Comparison of ENCODE assay signal across 8 cellular contexts in the genomic region with DNA sequence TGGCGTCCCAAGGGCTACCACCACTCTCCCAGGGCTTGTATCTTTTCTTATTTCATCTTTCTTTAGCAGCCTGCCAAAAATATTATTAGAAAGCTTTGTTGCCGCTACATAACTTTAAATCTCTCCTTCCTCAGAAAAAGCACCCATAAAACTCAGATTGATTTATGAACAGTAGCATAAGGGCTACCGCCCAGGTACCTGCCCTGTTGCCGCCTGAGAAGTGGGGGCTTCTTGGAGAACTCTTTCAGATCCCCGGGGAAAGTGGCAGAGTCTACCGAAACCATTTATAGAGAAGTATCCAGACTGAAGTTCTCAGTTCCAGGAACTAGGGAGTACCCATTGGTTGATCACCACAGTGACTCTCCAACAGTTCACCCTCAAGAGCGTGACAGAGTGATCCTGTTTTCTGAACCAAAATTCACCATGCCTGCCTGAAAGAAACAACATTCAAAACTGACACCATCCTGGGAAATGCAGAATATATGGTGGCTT. TPM values are rescaled to one million over a fixed set of nuclear protein-coding genes. Genes with fewer than 3 reads are reported as not detected.
A peak's percentile ranks its signal among the peaks of the same experiment; 100 is the strongest.
DNase-seq lines count a peak whose midpoint lies in the region; ATAC-seq and TF ChIP-seq lines count a peak whose summit lies in the region.

No MANE protein-coding gene starts in this region.

- no peak overlapping the region for H2AFZ ChIP-seq in mesenchymal stem cell (ENCODE audit: low read depth, low read length)

- peaks cover 7% of the 10 kb centered on the region for H3K79me1 ChIP-seq in mesenchymal stem cell (replicated peaks; ENCODE audit: low read length, poor library complexity, severe bottlenecking)

- H2AK5ac ChIP-seq in mesenchymal stem cell (ENCODE audit: low read length, severe bottlenecking) = no peak overlapping the region

- no peaks in the 10 kb centered on the region for H3K9me3 ChIP-seq in BLaER1
- no peaks in the 10 kb centered on the region for H3K9me3 ChIP-seq in MG63
- H3K9me3 ChIP-seq in mesenchymal stem cell (ENCODE audit: control insufficient read depth, low read length) = no peaks in the 10 kb centered on the region
- H3K9me3 ChIP-seq in upper lobe of right lung = no peaks in the 10 kb centered on the region

- no peak overlapping the region for H2BK5ac ChIP-seq in mesenchymal stem cell (ENCODE audit: low read depth, low read length, poor library complexity, severe bottlenecking)

- H3K4me2 ChIP-seq in BLaER1 = peak overlapping the region; percentile 97
- H3K4me2 ChIP-seq in mesenchymal stem cell (ENCODE audit: low read length, poor library complexity, severe bottlenecking) = peak overlapping the region; percentile 98

- no peak overlapping the region for H4K8ac ChIP-seq in mesenchymal stem cell (ENCODE audit: low read length)

- TF ChIP-seq CTCF in brain microvascular endothelial cell (IDR thresholded peaks at IDR 0.05; ENCODE audit: low read depth, low read length, missing control alignments) (no peak), upper lobe of right lung (IDR thresholded peaks at IDR 0.05) (no peak)

- H3K27me3 ChIP-seq in BLaER1 = no peaks in the 10 kb centered on the region
- H3K27me3 ChIP-seq in MG63 = no peaks in the 10 kb centered on the region
- no peaks in the 10 kb centered on the region for H3K27me3 ChIP-seq in brain microvascular endothelial cell (replicated peaks)
- no peaks in the 10 kb centered on the region for H3K27me3 ChIP-seq in mesenchymal stem cell (ENCODE audit: control insufficient read depth in 1 of 2, insufficient read depth in 1 of 2, low read length in 2 of 2)
- H3K27me3 ChIP-seq in upper lobe of right lung = no peaks in the 10 kb centered on the region

- peaks cover 9% of the 10 kb centered on the region for H3K36me3 ChIP-seq in BLaER1
- H3K36me3 ChIP-seq in MG63 = peaks cover 2% of the 10 kb centered on the region; the same call in 1 of the 2 replicates
- H3K36me3 ChIP-seq in brain microvascular endothelial cell (replicated peaks) = no peaks in the 10 kb centered on the region
- peaks cover 13 to 44% of the 10 kb centered on the region in 2 experiments for H3K36me3 ChIP-seq in mesenchymal stem cell (ENCODE audit: control insufficient read depth in 1 of 2, insufficient read depth in 2 of 2, low read depth in 1 of 2, low read length in 2 of 2)
- H3K36me3 ChIP-seq in upper lobe of right lung = no peaks in the 10 kb centered on the region

- no peak overlapping the region for H2BK12ac ChIP-seq in mesenchymal stem cell (ENCODE audit: low read length in 2 of 2)

- H3K9ac ChIP-seq in BLaER1 = peak overlapping the region; percentile 91
- peak overlapping the region; percentile 86 for H3K9ac ChIP-seq in mesenchymal stem cell (ENCODE audit: low read length)

- peaks cover 24% of the 10 kb centered on the region; the same call in 1 of the 2 replicates for H4K20me1 ChIP-seq in BLaER1

- WGBS in mesenchymal stem cell = 90% methylated on average over 6 of the region's 7 CpGs

- in situ Hi-C loops in brain microvascular endothelial cell (cut with HindIII; ENCODE audit: low pct_ligation_motif_present, low sequenced_read_pairs) = no loop called here

- intact Hi-C loops in upper lobe of right lung (cut with DNase I) = no loop called here

- H3K18ac ChIP-seq in mesenchymal stem cell (ENCODE audit: low read depth in 1 of 2, low read length in 2 of 2) = no peak overlapping the region

- no peak overlapping the region for H2BK15ac ChIP-seq in mesenchymal stem cell (ENCODE audit: low read depth, poor library complexity, severe bottlenecking)

- H3K4me3 ChIP-seq in BLaER1 = peak overlapping the region; percentile 97
- peak overlapping the region; percentile 54 for H3K4me3 ChIP-seq in MG63
- peak overlapping the region; percentile 66 for H3K4me3 ChIP-seq in brain microvascular endothelial cell (ENCODE audit: low read depth, low read length)
- H3K4me3 ChIP-seq in mesenchymal stem cell (ENCODE audit: insufficient read depth in 1 of 2, low read depth in 1 of 2, low read length in 2 of 2) = peak overlapping the region in 1 of 2 experiments; percentile 77
- peak overlapping the region; percentile 90 for H3K4me3 ChIP-seq in upper lobe of right lung

- H3K27ac ChIP-seq in BLaER1 (peak overlapping the region; percentile 93), brain microvascular endothelial cell (no peak overlapping the region), mesenchymal stem cell (ENCODE audit: low read length, poor library complexity, severe bottlenecking) (no peak overlapping the region), upper lobe of right lung (peak overlapping the region; percentile 92)

- H2BK120ac ChIP-seq in mesenchymal stem cell (ENCODE audit: low read depth, low read length) = no peak overlapping the region

- peak; percentile 46 for ATAC-seq in upper lobe of right lung
- no peak for ATAC-seq in GM19328 (IDR thresholded peaks at IDR 0.05; ENCODE audit: unreplicated experiment)

- H4K91ac ChIP-seq in mesenchymal stem cell (ENCODE audit: low read length) = no peak overlapping the region

- DNase-seq in MG63 (no peak), brain microvascular endothelial cell (no peak), mesenchymal stem cell (no peak), upper lobe of right lung (no peak), NCI-H345 (lab: John Stamatoyannopoulos, UW) (no peak)
- no peak for DNase-seq in effector CD8-positive, alpha-beta T cell (lab: John Stamatoyannopoulos, UW)

- H3K23ac ChIP-seq in mesenchymal stem cell (ENCODE audit: low read length in 2 of 2) = no peak overlapping the region

- no peak overlapping the region for H3K14ac ChIP-seq in mesenchymal stem cell (ENCODE audit: low read length in 2 of 2)

- H3K4me1 ChIP-seq in BLaER1 (peaks cover 52% of the 10 kb centered on the region), mesenchymal stem cell (ENCODE audit: control insufficient read depth, insufficient read depth, low read depth, low read length) (peaks cover 14% of the 10 kb centered on the region), upper lobe of right lung (peaks cover 25% of the 10 kb centered on the region)

- no peak overlapping the region for H3K4ac ChIP-seq in mesenchymal stem cell (ENCODE audit: low read depth in 1 of 2, low read length in 2 of 2)

RNA-seq across cellular contexts. Expression of gene N4BP2L1, which starts 0.7 kb away (rescaled TPM):
- 0.20 and 0.40 TPM in 2 replicates for total RNA-seq in MG63 (2014; rRNA removed; shearing (Covaris generic); ENCODE audit: low replicate concordance)
- 1.9 TPM for polyA plus RNA-seq in mesenchymal stem cell (2013, experiment 1 of 2)
- 1.6 TPM for polyA plus RNA-seq in mesenchymal stem cell (2013, experiment 2 of 2)
- 25.3 TPM for total RNA-seq in upper lobe of right lung

Comparison
In these comparisons a context has a peak if more than half of its experiments do, and no peak if none do; other contexts are left out.
1. H3K27ac ChIP-seq: peak in BLaER1 (single experiment) and upper lobe of right lung (single experiment); none in brain microvascular endothelial cell (single experiment) and mesenchymal stem cell (single experiment).
2. RNA of gene N4BP2L1, which starts 0.7 kb away (total RNA-seq): 25.3 TPM in upper lobe of right lung (single experiment); 0.20 to 0.40 TPM in MG63; every median in the first group is over 10 times any median in the second.